ENCODE assay signal across 8 cellular contexts in genomic region chr11:4093519-4094347, GRCh38. TPM values are rescaled to one million over a fixed set of nuclear protein-coding genes. Genes with fewer than 3 reads are reported as not detected.
DNase-seq lines count a peak whose midpoint lies in the region; ATAC-seq and TF ChIP-seq lines count a peak whose summit lies in the region.

No MANE protein-coding gene starts in this region.

- peak overlapping the region; percentile 74 for H3K4me2 ChIP-seq in neuronal stem cell (ENCODE audit: insufficient read depth, low read length, poor library complexity, severe bottlenecking)

- H3K4me3 ChIP-seq in neuronal stem cell (ENCODE audit: low read length in 2 of 2): peak overlapping the region; percentile 75 to 87

- no peaks in the 10 kb centered on the region for H3K9me3 ChIP-seq in neuronal stem cell (replicated peaks in 1 of 2; ENCODE audit: control insufficient read depth in 2 of 2, insufficient read depth in 1 of 2, low read depth in 1 of 2, low read length in 2 of 2)

- peaks cover 2 to 7% of the 10 kb centered on the region in 2 donors for H3K4me1 ChIP-seq in neuronal stem cell (ENCODE audit: control insufficient read depth in 2 of 2, insufficient read depth in 1 of 2, low read depth in 1 of 2, low read length in 2 of 2)

- CTCF ChIA-PET in RWPE1 (lab: Yijun Ruan, JAX): interaction anchor here (0.7 kb wide), 1 partner anchor 18 kb away, joined by 4 read pairs; no protein-coding TSS in a partner anchor

- peaks cover 2% of the 10 kb centered on the region for H3K79me1 ChIP-seq in neuronal stem cell (ENCODE audit: low read depth, low read length)

- peak overlapping the region; percentile 95 for H3K27ac ChIP-seq in RWPE1
- peak overlapping the region; percentile 81 for H3K27ac ChIP-seq in epithelial cell of prostate
- H3K27ac ChIP-seq in neuronal stem cell (replicated peaks; ENCODE audit: low read length): no peak overlapping the region

- H2AK5ac ChIP-seq in neuronal stem cell (ENCODE audit: low read depth, low read length): peak overlapping the region; percentile 47

- H3K23ac ChIP-seq in neuronal stem cell (ENCODE audit: low read depth, low read length, poor library complexity): peak overlapping the region; percentile 52

- no peak overlapping the region for H2BK12ac ChIP-seq in neuronal stem cell (ENCODE audit: low read length)

- no peak overlapping the region for H3K14ac ChIP-seq in neuronal stem cell (ENCODE audit: low read length)

- peak; percentile 58 for DNase-seq in NCI-H1092 treated with DMSO at 0.1 percent for 48 hours (lab: John Stamatoyannopoulos, UW)
- DNase-seq in NCI-H1092 (lab: John Stamatoyannopoulos, UW): no peak
- DNase-seq in RWPE1 (ENCODE audit: low spot score): peak; percentile 8
- no peak for DNase-seq in epithelial cell of prostate (ENCODE audit: low read depth, low spot score)
- no peak for DNase-seq in neuronal stem cell (ENCODE audit: low spot score)
- no peak for DNase-seq in activated effector memory CD4-positive, alpha-beta T cell treated with Interleukin-2 at 50 U/mL for 16 hours
- DNase-seq in NCI-H82 treated with DMSO at 0.1 percent for 48 hours (lab: John Stamatoyannopoulos, UW; ENCODE audit: unreplicated experiment): no peak

- no peak overlapping the region for H2BK120ac ChIP-seq in neuronal stem cell (ENCODE audit: low read depth, low read length)

- ATAC-seq in HG03469 (IDR thresholded peaks at IDR 0.05; ENCODE audit: unreplicated experiment): no peak

- H2AFZ ChIP-seq in neuronal stem cell (ENCODE audit: low read length): peak overlapping the region; percentile 86

- H4K8ac ChIP-seq in neuronal stem cell (ENCODE audit: low read depth, low read length): no peak overlapping the region

- H3K4ac ChIP-seq in neuronal stem cell (ENCODE audit: low read length): no peak overlapping the region

- no peak for TF ChIP-seq CTCF in RWPE1 (conservative IDR thresholded peaks at IDR 0.05; ENCODE audit: low read depth)

- no peaks in the 10 kb centered on the region for H3K27me3 ChIP-seq in neuronal stem cell (ENCODE audit: control insufficient read depth in 3 of 3, insufficient read depth in 3 of 3, low read depth in 1 of 3, low read length in 3 of 3)

- no peak overlapping the region for H2BK5ac ChIP-seq in neuronal stem cell (ENCODE audit: low read length)

- WGBS in neuronal stem cell (ENCODE audit: extremely low coverage in 2 of 2, insufficient read length in 2 of 2, insufficient replicate concordance in 1 of 2), 2 donors: no CpG with 5 or more reads among the region's 25 CpGs

- peak overlapping the region; percentile 81 for H3K18ac ChIP-seq in neuronal stem cell (ENCODE audit: low read length)

- H2BK15ac ChIP-seq in neuronal stem cell (ENCODE audit: low read length): no peak overlapping the region

- no peak overlapping the region for H3K9ac ChIP-seq in neuronal stem cell (ENCODE audit: low read depth, low read length, poor library complexity)

- peaks cover 0 to 33% of the 10 kb centered on the region in 2 donors for H3K36me3 ChIP-seq in neuronal stem cell (replicated peaks in 1 of 2; ENCODE audit: control insufficient read depth in 2 of 2, insufficient read depth in 2 of 2, low read length in 2 of 2)

- no peak overlapping the region for H4K91ac ChIP-seq in neuronal stem cell (ENCODE audit: low read depth, low read length, poor library complexity)

- POLR2A ChIA-PET in RWPE1 (lab: Yijun Ruan, JAX; ENCODE audit: low non-redundant PET): interaction anchor here (0.6 kb wide), 1 partner anchor 9 kb away, joined by 4 read pairs; no protein-coding TSS in a partner anchor

RNA-seq across cellular contexts. Expression of gene RRM1, which starts 0.9 kb away (rescaled TPM):
- 107 TPM for polyA plus RNA-seq in neuronal stem cell (2013, experiment 1 of 2)
- polyA plus RNA-seq in neuronal stem cell (2013, experiment 2 of 2): 105 TPM

Comparison
In these comparisons a context has a peak if more than half of its experiments do, and no peak if none do; other contexts are left out.
1. DNase-seq: peak in NCI-H1092 treated with DMSO at 0.1 percent for 48 hours (single experiment) and RWPE1 (single experiment); none in NCI-H1092 (single experiment), epithelial cell of prostate (single experiment), neuronal stem cell (single experiment), activated effector memory CD4-positive, alpha-beta T cell treated with Interleukin-2 at 50 U/mL for 16 hours (single experiment) and NCI-H82 treated with DMSO at 0.1 percent for 48 hours (single experiment).